Comparison of ENCODE assay signal across 27 cellular contexts in the genomic region with DNA sequence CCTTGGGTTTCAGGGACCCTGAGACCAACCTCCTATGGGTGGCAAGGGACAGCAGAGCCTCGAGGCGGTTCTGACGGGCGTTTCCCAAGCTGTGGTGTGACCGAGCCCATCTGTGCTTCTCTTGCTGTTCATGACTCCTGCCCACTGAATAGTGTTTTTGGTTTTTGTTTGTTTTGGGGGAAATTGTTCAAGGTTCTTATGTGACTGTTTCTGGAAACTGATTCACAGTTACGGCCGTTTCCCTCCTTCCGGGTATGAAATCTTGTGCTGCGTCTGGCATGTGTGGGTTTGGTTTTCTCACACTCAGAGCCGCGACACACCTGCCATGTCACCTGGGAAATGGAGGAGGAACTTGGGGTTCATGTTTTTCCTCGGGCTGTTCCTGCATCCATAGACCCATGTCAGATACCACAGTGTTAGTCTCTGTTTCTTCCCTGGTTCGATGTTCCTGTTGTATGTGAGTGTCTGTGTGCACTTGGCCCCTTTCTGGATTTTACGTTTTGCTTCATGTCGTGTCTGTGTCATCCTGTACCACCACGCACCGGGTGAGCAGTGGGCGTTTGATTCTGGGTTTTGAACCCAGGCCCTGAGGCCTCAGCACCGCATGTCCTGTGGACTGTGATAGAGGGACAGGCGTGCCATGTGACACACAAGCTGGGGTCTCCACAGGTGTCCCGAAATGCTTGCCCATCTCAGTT. TPM values are rescaled to one million over a fixed set of nuclear protein-coding genes. Genes with fewer than 3 reads are reported as not detected.
DNase-seq lines count a peak whose midpoint lies in the region; ATAC-seq and TF ChIP-seq lines count a peak whose summit lies in the region.
"Had no signal": no experiment of that assay in that cellular context is flagged by ENCODE, and none has a peak within 500 bp of the region (broad histone marks: within the 10 kb centered on the region; RNA-seq: fewer than 3 reads in every experiment).

No MANE protein-coding gene starts in this region.

- H3K27me3 ChIP-seq in trophoblast cell (ENCODE audit: insufficient read depth, low read length): no peaks in the 10 kb centered on the region
- H3K27me3 ChIP-seq: BE2C, SJSA1 had no signal

- no peak for ATAC-seq in natural killer cell treated with Interleukin-12 subunit alpha and Interleukin-12 subunit beta and Interleukin-15 and Interleukin-18, amount 100 ng/mL, for 72 hours

- no peak overlapping the region for H4K12ac ChIP-seq in trophoblast cell (ENCODE audit: low read depth, low read length)

- H3K4me1 ChIP-seq in HEK293 (ENCODE audit: control insufficient read depth, insufficient read depth, low read length): no peaks in the 10 kb centered on the region
- no peaks in the 10 kb centered on the region for H3K4me1 ChIP-seq in trophoblast cell (ENCODE audit: control insufficient read depth in 1 of 2, insufficient read depth in 2 of 2, low read length in 2 of 2)
- H3K4me1 ChIP-seq: BE2C had no signal

- H3K23ac ChIP-seq in trophoblast cell (ENCODE audit: low read length): no peak overlapping the region

- H3K27ac ChIP-seq in HEK293 (ENCODE audit: extremely low read depth, low read depth, low read length) (no peak overlapping the region), trophoblast cell (ENCODE audit: low read depth, low read length) (no peak overlapping the region)
- H3K27ac ChIP-seq: PC-9, SJSA1 had no signal

- DNase-seq in activated CD4-positive, alpha-beta T cell treated with anti-CD3 and anti-CD28 coated beads, Interleukin-2, amount 10 ng/mL, durations not matched to agents 24 days and 14 days: no peak
- no peak for DNase-seq in activated CD4-positive, alpha-beta T cell treated with anti-CD3 and anti-CD28 coated beads, Interleukin-2, amount 50 U/mL, for 48 hours
- DNase-seq in endothelial cell (ENCODE audit: low spot score): no peak
- no peak for DNase-seq in trophoblast cell
- DNase-seq in natural killer cell treated with Interleukin-12 subunit alpha and Interleukin-12 subunit beta and Interleukin-15 and Interleukin-18, amount 100 ng/mL, for 72 hours (ENCODE audit: low spot score): no peak
- no peak for DNase-seq in COR-L47 (lab: John Stamatoyannopoulos, UW)
- DNase-seq in NCI-H82 treated with DMSO at 0.1 percent for 48 hours (lab: John Stamatoyannopoulos, UW; ENCODE audit: unreplicated experiment): no peak
- DNase-seq: 8988T, ACHN, BE2C, DMS153, DND-41, H7, KBM-7, MV-4-11, NCI-H1105, NCI-H1436 treated with DMSO at 0.1 percent for 48 hours, NCI-H187 treated with DMSO at 0.1 percent for 48 hours, NCI-H446 treated with DMSO at 0.1 percent for 48 hours, NCI-H82, PC-9, Right ventricle myocardium superior had no signal

- no peak overlapping the region for H4K91ac ChIP-seq in trophoblast cell (ENCODE audit: low read depth, low read length)

- no peak overlapping the region for H3K4me2 ChIP-seq in trophoblast cell (ENCODE audit: low read length)
- H3K4me2 ChIP-seq: PC-9 had no signal

- no peak overlapping the region for H2AFZ ChIP-seq in trophoblast cell (ENCODE audit: insufficient read depth, low read length, poor library complexity)
- H2AFZ ChIP-seq: PC-9 had no signal

- no peak overlapping the region for H2AK5ac ChIP-seq in trophoblast cell (ENCODE audit: low read length)

- H3K27ac Mint-ChIP-seq in activated CD4-positive, alpha-beta T cell treated with anti-CD3 and anti-CD28 coated beads, Interleukin-2, amount 10 ng/mL, durations not matched to agents 24 days and 14 days: peak overlapping the region; percentile 76
- no peak overlapping the region for H3K27ac Mint-ChIP-seq in endothelial cell (ENCODE audit: unreplicated experiment)
- H3K27ac Mint-ChIP-seq in natural killer cell treated with Interleukin-12 subunit alpha and Interleukin-12 subunit beta and Interleukin-15 and Interleukin-18, amount 100 ng/mL, for 72 hours: no peak overlapping the region

- H3K4me1 Mint-ChIP-seq in activated CD4-positive, alpha-beta T cell treated with anti-CD3 and anti-CD28 coated beads, Interleukin-2, amount 10 ng/mL, durations not matched to agents 24 days and 14 days: peaks cover 5% of the 10 kb centered on the region
- no peaks in the 10 kb centered on the region for H3K4me1 Mint-ChIP-seq in endothelial cell (ENCODE audit: unreplicated experiment)
- peaks cover 5 to 16% of the 10 kb centered on the region in 2 donors for H3K4me1 Mint-ChIP-seq in natural killer cell treated with Interleukin-12 subunit alpha and Interleukin-12 subunit beta and Interleukin-15 and Interleukin-18, amount 100 ng/mL, for 72 hours (ENCODE audit: low read depth in 2 of 2)
- H3K4me1 Mint-ChIP-seq: CD14-positive monocyte had no signal

- H3K36me3 Mint-ChIP-seq in activated CD4-positive, alpha-beta T cell treated with anti-CD3 and anti-CD28 coated beads, Interleukin-2, amount 10 ng/mL, durations not matched to agents 24 days and 14 days (ENCODE audit: low read depth): peaks cover 49% of the 10 kb centered on the region
- peaks cover 19% of the 10 kb centered on the region for H3K36me3 Mint-ChIP-seq in endothelial cell (ENCODE audit: low read depth, unreplicated experiment)
- H3K36me3 Mint-ChIP-seq in natural killer cell treated with Interleukin-12 subunit alpha and Interleukin-12 subunit beta and Interleukin-15 and Interleukin-18, amount 100 ng/mL, for 72 hours: peaks cover 22% of the 10 kb centered on the region

- no peak overlapping the region for H2BK120ac ChIP-seq in trophoblast cell (ENCODE audit: insufficient read depth, low read length, poor library complexity)

- no peak overlapping the region for H4K8ac ChIP-seq in trophoblast cell (ENCODE audit: low read depth, low read length)

- TF ChIP-seq CTCF in HEK293 (tag by site-specific recombination; IDR thresholded peaks at IDR 0.05) (no peak), endothelial cell (IDR thresholded peaks at IDR 0.05; ENCODE audit: unreplicated experiment) (no peak)

- H3K79me1 ChIP-seq in trophoblast cell (ENCODE audit: low read length): no peaks in the 10 kb centered on the region

- no peaks in the 10 kb centered on the region for H3K9me3 Mint-ChIP-seq in activated CD4-positive, alpha-beta T cell treated with anti-CD3 and anti-CD28 coated beads, Interleukin-2, amount 10 ng/mL, durations not matched to agents 24 days and 14 days
- H3K9me3 Mint-ChIP-seq in endothelial cell (ENCODE audit: unreplicated experiment): no peaks in the 10 kb centered on the region
- no peaks in the 10 kb centered on the region for H3K9me3 Mint-ChIP-seq in natural killer cell treated with Interleukin-12 subunit alpha and Interleukin-12 subunit beta and Interleukin-15 and Interleukin-18, amount 100 ng/mL, for 72 hours
- H3K9me3 Mint-ChIP-seq: CD14-positive monocyte had no signal

- H3K14ac ChIP-seq in trophoblast cell (ENCODE audit: low read length): no peak overlapping the region

- no peak overlapping the region for H2BK5ac ChIP-seq in trophoblast cell (ENCODE audit: low read depth, low read length, poor library complexity)

- no peak overlapping the region for H3K18ac ChIP-seq in trophoblast cell (ENCODE audit: low read length)

- H3K4me3 Mint-ChIP-seq in activated CD4-positive, alpha-beta T cell treated with anti-CD3 and anti-CD28 coated beads, Interleukin-2, amount 10 ng/mL, durations not matched to agents 24 days and 14 days: no peak overlapping the region
- peak overlapping the region; percentile 23 for H3K4me3 Mint-ChIP-seq in endothelial cell (ENCODE audit: unreplicated experiment)
- H3K4me3 Mint-ChIP-seq in natural killer cell treated with Interleukin-12 subunit alpha and Interleukin-12 subunit beta and Interleukin-15 and Interleukin-18, amount 100 ng/mL, for 72 hours: no peak overlapping the region
- H3K4me3 Mint-ChIP-seq: CD14-positive monocyte had no signal

- intact Hi-C loops in activated CD4-positive, alpha-beta T cell treated with anti-CD3 and anti-CD28 coated beads, Interleukin-2, amount 10 ng/mL, durations not matched to agents 24 days and 14 days (cut with micrococcal nuclease): no loop called here

- no peak overlapping the region for H2BK12ac ChIP-seq in trophoblast cell (ENCODE audit: low read length)

- no peak overlapping the region for H3K9ac ChIP-seq in trophoblast cell (ENCODE audit: low read length)

- no peak overlapping the region for H3K4ac ChIP-seq in trophoblast cell (ENCODE audit: low read depth, low read length)

- CTCF ChIA-PET in HEK293 (lab: Yijun Ruan, JAX): interaction anchor here (0.5 to 0.6 kb wide), 2 partner anchors 8 to 68 kb away, joined by 3 read pairs; no protein-coding TSS in a partner anchor

- no peaks in the 10 kb centered on the region for H3K79me2 ChIP-seq in trophoblast cell (ENCODE audit: control insufficient read depth, insufficient read depth, low read length, poor library complexity)

- WGBS in trophoblast cell (ENCODE audit: extremely low coverage, insufficient coverage, insufficient read length): no CpG with 5 or more reads among the region's 21 CpGs

- POLR2A ChIA-PET in HEK293 (lab: Yijun Ruan, JAX): interaction anchor here (0.7 kb wide), 1 partner anchor 35 kb away, joined by 3 read pairs; no protein-coding TSS in a partner anchor

- no peaks in the 10 kb centered on the region for H3K27me3 Mint-ChIP-seq in activated CD4-positive, alpha-beta T cell treated with anti-CD3 and anti-CD28 coated beads, Interleukin-2, amount 10 ng/mL, durations not matched to agents 24 days and 14 days
- peaks cover 11% of the 10 kb centered on the region for H3K27me3 Mint-ChIP-seq in endothelial cell (ENCODE audit: unreplicated experiment)
- H3K27me3 Mint-ChIP-seq in natural killer cell treated with Interleukin-12 subunit alpha and Interleukin-12 subunit beta and Interleukin-15 and Interleukin-18, amount 100 ng/mL, for 72 hours: no peaks in the 10 kb centered on the region

- H3K9me3 ChIP-seq in HEK293 (ENCODE audit: control insufficient read depth, insufficient read depth, low read depth, low read length) (no peaks in the 10 kb centered on the region), trophoblast cell (ENCODE audit: insufficient read depth, low read depth, low read length) (peaks cover 2% of the 10 kb centered on the region)
- H3K9me3 ChIP-seq: BE2C, SJSA1 had no signal

- H3K36me3 ChIP-seq in HEK293 (ENCODE audit: control insufficient read depth in 2 of 2, insufficient read depth in 1 of 2, low read length in 2 of 2) (peaks cover 9 to 70% of the 10 kb centered on the region in 2 experiments; a peak in 2 of 3 replicates), trophoblast cell (ENCODE audit: control insufficient read depth in 1 of 2, insufficient read depth in 2 of 2, low read length in 2 of 2) (peaks cover 59 to 61% of the 10 kb centered on the region in 2 experiments)

- no peak overlapping the region for H3K4me3 ChIP-seq in HEK293 (ENCODE audit: low read depth, low read length)
- peak overlapping the region; percentile 39 for H3K4me3 ChIP-seq in trophoblast cell (ENCODE audit: low read depth, low read length)
- H3K4me3 ChIP-seq: PC-9, SJSA1 had no signal

RNA-seq across cellular contexts. Expression of a gene that starts 28.8 kb away (rescaled TPM):
- 92.7 and 93.6 TPM in 2 replicates for total RNA-seq in activated CD4-positive, alpha-beta T cell treated with anti-CD3 and anti-CD28 coated beads, Interleukin-2, amount 10 ng/mL, durations not matched to agents 24 days and 14 days
- total RNA-seq in endothelial cell (ENCODE audit: unreplicated experiment): 100.0 TPM
- polyA plus RNA-seq in trophoblast cell (2013): 74.0 and 80.2 TPM in 2 replicates
- total RNA-seq in natural killer cell treated with Interleukin-12 subunit alpha and Interleukin-12 subunit beta and Interleukin-15 and Interleukin-18, amount 100 ng/mL, for 72 hours: 100 to 1,000 TPM; 102 to 155 TPM

RNA-seq across cellular contexts. Expression of a gene that starts 29.3 kb away (rescaled TPM):
- 0.69 and 1.7 TPM in 2 replicates for total RNA-seq in activated CD4-positive, alpha-beta T cell treated with anti-CD3 and anti-CD28 coated beads, Interleukin-2, amount 10 ng/mL, durations not matched to agents 24 days and 14 days
- 1.1 TPM for total RNA-seq in endothelial cell (ENCODE audit: unreplicated experiment)
- polyA plus RNA-seq in trophoblast cell (2013): 1.2 and 2.2 TPM in 2 replicates
- 1 to 10 TPM; 2.4 to 2.5 TPM for total RNA-seq in natural killer cell treated with Interleukin-12 subunit alpha and Interleukin-12 subunit beta and Interleukin-15 and Interleukin-18, amount 100 ng/mL, for 72 hours
- total RNA-seq: H7, LHCN-M2, RPMI7951, SJSA1 had no signal

RNA-seq across cellular contexts. Expression of a gene that starts 29.5 kb away (rescaled TPM):
- total RNA-seq in activated CD4-positive, alpha-beta T cell treated with anti-CD3 and anti-CD28 coated beads, Interleukin-2, amount 10 ng/mL, durations not matched to agents 24 days and 14 days: 61.6 and 66.6 TPM in 2 replicates
- 21.7 TPM for total RNA-seq in endothelial cell (ENCODE audit: unreplicated experiment)
- 14.2 and 14.4 TPM in 2 replicates for polyA plus RNA-seq in trophoblast cell (2013)
- total RNA-seq in natural killer cell treated with Interleukin-12 subunit alpha and Interleukin-12 subunit beta and Interleukin-15 and Interleukin-18, amount 100 ng/mL, for 72 hours: 100 to 1,000 TPM in 1 of 2 donors, 10 to 100 TPM in 1; 55.7 to 107 TPM

RNA-seq across cellular contexts. Expression of a gene that starts 36.3 kb away (rescaled TPM):
- total RNA-seq in activated CD4-positive, alpha-beta T cell treated with anti-CD3 and anti-CD28 coated beads, Interleukin-2, amount 10 ng/mL, durations not matched to agents 24 days and 14 days: 1.3 and 2.3 TPM in 2 replicates
- total RNA-seq in endothelial cell (ENCODE audit: unreplicated experiment): 1.5 TPM
- polyA plus RNA-seq in trophoblast cell (2013): 0.25 and 0.31 TPM in 2 replicates
- 1 to 10 TPM; 2.0 to 2.2 TPM for total RNA-seq in natural killer cell treated with Interleukin-12 subunit alpha and Interleukin-12 subunit beta and Interleukin-15 and Interleukin-18, amount 100 ng/mL, for 72 hours
- total RNA-seq: LHCN-M2, RPMI7951, SJSA1 had no signal
- polyA plus RNA-seq: CD14-positive monocyte had no signal

RNA-seq across cellular contexts. Expression of a gene that starts 49.7 kb away (rescaled TPM):
- 378 and 380 TPM in 2 replicates for total RNA-seq in activated CD4-positive, alpha-beta T cell treated with anti-CD3 and anti-CD28 coated beads, Interleukin-2, amount 10 ng/mL, durations not matched to agents 24 days and 14 days
- total RNA-seq in endothelial cell (ENCODE audit: unreplicated experiment): 286 TPM
- polyA plus RNA-seq in trophoblast cell (2013): 473 and 476 TPM in 2 replicates
- 100 to 1,000 TPM; 299 to 453 TPM for total RNA-seq in natural killer cell treated with Interleukin-12 subunit alpha and Interleukin-12 subunit beta and Interleukin-15 and Interleukin-18, amount 100 ng/mL, for 72 hours
